In the genomic region with DNA sequence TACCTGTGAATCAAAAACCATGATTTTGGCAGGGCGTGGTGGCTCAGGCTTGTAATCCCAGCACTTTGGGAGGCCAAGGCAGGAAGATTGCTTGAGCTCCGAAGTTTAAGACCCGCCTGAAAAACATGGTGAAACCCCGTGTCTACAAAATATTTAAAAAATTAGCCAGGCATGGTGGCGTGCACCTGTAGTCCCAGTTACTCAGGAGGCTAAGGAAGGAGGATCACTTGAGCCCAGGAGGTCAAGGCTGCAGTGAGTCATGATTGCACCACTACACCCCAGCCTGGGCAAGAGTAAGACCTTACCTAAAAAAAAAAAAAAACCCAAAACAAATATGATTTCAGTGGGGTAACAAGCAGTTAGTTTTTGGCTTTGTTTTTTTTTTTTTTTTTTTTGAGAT, we compare ENCODE assay signal across 3 cellular contexts. TPM values are rescaled to one million over a fixed set of nuclear protein-coding genes. Genes with fewer than 3 reads are reported as not detected.
"Had no signal": no experiment of that assay in that cellular context is flagged by ENCODE, and none has a peak within 500 bp of the region (broad histone marks: within the 10 kb centered on the region; RNA-seq: fewer than 3 reads in every experiment).

No MANE protein-coding gene starts in this region.

RNA-seq across cellular contexts. Expression of a gene that starts 54.7 kb away (rescaled TPM):
- polyA plus RNA-seq: hepatocyte, liver, mammary epithelial cell had no signal
